ENCODE assay signal across 30 cellular contexts in the genomic region with DNA sequence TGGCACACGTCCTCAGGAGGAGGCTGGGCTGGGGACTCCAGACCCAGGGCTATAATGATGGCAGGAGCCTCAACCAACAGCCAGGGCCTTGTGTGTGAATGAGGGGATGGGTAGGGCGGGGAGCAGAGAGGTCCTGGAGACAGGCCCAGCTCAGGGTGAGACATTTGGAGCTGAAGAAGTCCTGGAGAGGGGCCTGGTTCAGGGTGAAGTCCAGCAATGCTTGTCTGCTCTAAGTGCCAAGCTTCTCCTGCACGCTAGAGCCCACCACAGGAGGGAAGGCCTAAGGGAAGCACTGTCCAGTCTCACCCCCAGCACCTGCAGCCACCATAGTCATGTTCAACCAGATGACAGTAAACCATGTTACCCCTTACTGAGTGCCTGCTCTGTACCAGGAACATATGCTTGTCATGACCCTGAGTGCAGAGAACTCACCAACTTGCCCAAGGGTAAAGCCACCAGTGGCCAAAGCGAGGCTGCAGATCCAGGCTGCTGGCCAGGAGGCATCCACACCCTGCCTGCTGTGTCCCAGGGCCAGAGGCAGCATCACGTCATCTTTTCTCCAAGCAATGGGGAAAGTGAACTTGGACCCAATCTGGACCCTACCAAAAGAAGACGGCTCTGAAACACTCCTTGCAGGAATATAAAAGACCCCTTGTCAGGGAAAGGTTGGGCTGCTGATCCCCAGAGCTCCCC. TPM values are rescaled to one million over a fixed set of nuclear protein-coding genes. Genes with fewer than 3 reads are reported as not detected.
"Had no signal": no experiment of that assay in that cellular context is flagged by ENCODE, and none has a peak within 500 bp of the region (broad histone marks: within the 10 kb centered on the region; RNA-seq: fewer than 3 reads in every experiment).

No MANE protein-coding gene starts in this region.

- H3K4me3 ChIP-seq: breast epithelium, heart right ventricle, left lung, mucosa of descending colon, psoas muscle, smooth muscle cell, stomach, thyroid gland, upper lobe of right lung had no signal

- H3K27me3 ChIP-seq: breast epithelium, stomach, thyroid gland, upper lobe of right lung had no signal

- DNase-seq: activated CD4-positive, alpha-beta memory T cell treated with anti-CD3 and anti-CD28 coated beads, Interleukin-2, amount 10 ng/mL, durations not matched to agents 7 days and 5 days; activated CD4-positive, alpha-beta T cell treated with anti-CD3 and anti-CD28 coated beads, Interleukin-2, amount 10 ng/mL, durations not matched to agents 7 days and 5 days; activated CD4-positive, CD25-positive, alpha-beta regulatory T cell treated with anti-CD3 and anti-CD28 coated beads, Interleukin-2, amount 50 U/mL, for 72 hours; activated gamma-delta T cell treated with Interleukin-2 at 50 U/mL for 16 hours; activated naive CD4-positive, alpha-beta T cell treated with anti-CD3 and anti-CD28 coated beads, Interleukin-2, amount 50 U/mL, for 16 hours; activated T-cell treated with anti-CD3 and anti-CD28 coated beads, Interleukin-2, amount 50 U/mL, for 4 hours; endodermal cell; foreskin keratinocyte; heart right ventricle; kidney glomerular epithelial cell; left lung; psoas muscle; stimulated activated CD4-positive, alpha-beta T cell treated with anti-CD3 and anti-CD28 coated beads, Interleukin-1b, Interleukin-23, amount 100 ng/mL, for 48 hours; stimulated activated CD4-positive, alpha-beta T cell treated with anti-CD3 and anti-CD28 coated beads, Interleukin-4, amount 100 ng/mL, for 4 hours; stimulated activated CD8-positive, alpha-beta memory T cell treated with anti-CD3 and anti-CD28 coated beads, Interleukin-4, amount 100 ng/mL, for 48 hours; stimulated activated naive B cell treated with anti-CD40 and anti-IgM and Interleukin-4, amounts not matched to agents 10 μg/mL and 1 μg/mL and 100 μg/mL, for 72 hours; stomach; T1000; thyroid gland; upper lobe of right lung had no signal

- H3K9ac ChIP-seq: parathyroid adenoma had no signal

- H3K4me1 ChIP-seq: breast epithelium, foreskin keratinocyte, left lung, parathyroid adenoma, psoas muscle, stomach, thyroid gland, upper lobe of right lung had no signal

- H3K9me3 ChIP-seq: heart right ventricle, left lung, mucosa of descending colon, psoas muscle, stomach, thyroid gland, upper lobe of right lung had no signal

- H3K4me2 ChIP-seq: smooth muscle cell had no signal

- H3K79me2 ChIP-seq: parathyroid adenoma had no signal

- H3K36me3 ChIP-seq: breast epithelium, heart right ventricle, left lung, stomach, thyroid gland, upper lobe of right lung had no signal

- H2AFZ ChIP-seq: parathyroid adenoma had no signal

- H3K27ac ChIP-seq: breast epithelium, foreskin keratinocyte, heart right ventricle, left lung, parathyroid adenoma, psoas muscle, stomach, thyroid gland, upper lobe of right lung had no signal

RNA-seq across cellular contexts. Expression of gene LMO1, which starts 24.0 kb away (rescaled TPM):
- total RNA-seq: activated CD4-positive, alpha-beta memory T cell treated with anti-CD3 and anti-CD28 coated beads, Interleukin-2, amount 10 ng/mL, durations not matched to agents 7 days and 5 days; activated CD4-positive, alpha-beta T cell treated with anti-CD3 and anti-CD28 coated beads, Interleukin-2, amount 10 ng/mL, durations not matched to agents 7 days and 5 days; activated T-cell treated with anti-CD3 and anti-CD28 coated beads, Interleukin-2, amount 50 U/mL, for 4 hours; activated T-helper 17 cell treated with anti-CD3 and anti-CD28 coated beads, Interleukin-2, amount 50 U/mL, for 72 hours; breast epithelium; esophagus mucosa; foreskin keratinocyte; left lung; lung microvascular endothelial cell; mesenteric fat pad; myocyte; natural killer cell treated with Interleukin-12 subunit alpha and Interleukin-12 subunit beta and Interleukin-15 and Interleukin-18, amount 100 ng/mL, for 72 hours; stomach; upper lobe of right lung had no signal
- polyA plus RNA-seq: foreskin keratinocyte had no signal
